ENCODE assay signal across 25 cellular contexts in genomic region chr15:48802257-48802656, GRCh38. TPM values are rescaled to one million over a fixed set of nuclear protein-coding genes. Genes with fewer than 3 reads are reported as not detected.
DNase-seq lines count a peak whose midpoint lies in the region; ATAC-seq, FAIRE-seq and TF ChIP-seq lines count a peak whose summit lies in the region.
"Had no signal": no experiment of that assay in that cellular context is flagged by ENCODE, and none has a peak within 500 bp of the region (broad histone marks: within the 10 kb centered on the region; RNA-seq: fewer than 3 reads in every experiment).

No MANE protein-coding gene starts in this region.

- no peak for TF ChIP-seq RAD21 in HepG2 (CRISPR knock-in tag; IDR thresholded peaks at IDR 0.05)

- no TSS peak for BruUV-seq in HepG2 (replicated peaks; lab: Mats Ljungman, UMichigan)

- no peak overlapping the region for H3K4me2 ChIP-seq in HepG2 (ENCODE audit: low read depth, low read length)
- peak overlapping the region; percentile 22 for H3K4me2 ChIP-seq in Loucy (ENCODE audit: low read depth, low read length, poor library complexity, severe bottlenecking)

- no peaks in the 10 kb centered on the region for H3F3A ChIP-seq in Loucy (ENCODE audit: low read depth)

- H3K4me3 Mint-ChIP-seq in HFFc6: no peak overlapping the region
- H3K4me3 Mint-ChIP-seq in activated T-helper 1 cell treated with anti-CD3 and anti-CD28 coated beads, Interleukin-12 subunit alpha, Interleukin-12 subunit beta, Interleukin-2, Interleukin-4 antibody, amounts not matched to agents 30 ng/mL and 10 ng/mL and 1 ng/mL, durations not matched to agents 14 hours and 24 hours and 36 hours: no peak overlapping the region
- H3K4me3 Mint-ChIP-seq: dendritic cell treated with granulocyte-macrophage colony-stimulating factor and Interleukin-4, amounts not matched to agents 40 ng/mL and 50 ng/mL, for 4 days had no signal

- no peak for FAIRE-seq in HepG2 (lab: Jason Lieb, UNC)
- FAIRE-seq: A204.1 had no signal

- peaks cover 1 to 14% of the 10 kb centered on the region in 2 experiments; a peak in 3 of 5 replicates for H3K36me3 ChIP-seq in HepG2 (replicated peaks in 1 of 2; ENCODE audit: control insufficient read depth in 1 of 2, insufficient read depth in 2 of 2, low read length in 2 of 2)
- no peaks in the 10 kb centered on the region for H3K36me3 ChIP-seq in right lobe of liver
- H3K36me3 ChIP-seq in Loucy (ENCODE audit: insufficient read depth, low read length): peaks cover 4% of the 10 kb centered on the region; the same call in 1 of the 2 replicates
- H3K36me3 ChIP-seq in esophagus muscularis mucosa: no peaks in the 10 kb centered on the region
- H3K36me3 ChIP-seq in stomach: no peaks in the 10 kb centered on the region
- H3K36me3 ChIP-seq: gastroesophageal sphincter, left lung, upper lobe of left lung, WERI-Rb-1 had no signal

- H3K4me1 ChIP-seq in HepG2 (ENCODE audit: insufficient read depth, low read length) (peaks cover 21% of the 10 kb centered on the region), right lobe of liver (peaks cover 0 to 11% (median 0%) of the 10 kb centered on the region in 4 donors), Loucy (ENCODE audit: insufficient read depth, low read length, poor library complexity, severe bottlenecking) (peaks cover 60% of the 10 kb centered on the region), esophagus muscularis mucosa (peaks cover 0 to 18% (median 15%) of the 10 kb centered on the region in 4 donors), stomach (peaks cover 0 to 7% (median 0%) of the 10 kb centered on the region in 4 donors)
- H3K4me1 ChIP-seq: psoas muscle had no signal

- no peaks in the 10 kb centered on the region for H3K9me2 ChIP-seq in Loucy (replicated peaks; ENCODE audit: low read depth, low read length)

- H3K36me3 Mint-ChIP-seq in HFFc6 (ENCODE audit: low read depth): peaks cover 11% of the 10 kb centered on the region; the same call in 1 of the 2 replicates
- H3K36me3 Mint-ChIP-seq in activated T-helper 1 cell treated with anti-CD3 and anti-CD28 coated beads, Interleukin-12 subunit alpha, Interleukin-12 subunit beta, Interleukin-2, Interleukin-4 antibody, amounts not matched to agents 30 ng/mL and 10 ng/mL and 1 ng/mL, durations not matched to agents 14 hours and 24 hours and 36 hours (ENCODE audit: low read depth): peaks cover 27% of the 10 kb centered on the region

- no peaks in the 10 kb centered on the region for H3K27me3 ChIP-seq in HepG2 (ENCODE audit: control insufficient read depth in 1 of 2, insufficient read depth in 2 of 2, low read length in 2 of 2)
- no peaks in the 10 kb centered on the region for H3K27me3 ChIP-seq in right lobe of liver
- no peaks in the 10 kb centered on the region for H3K27me3 ChIP-seq in Loucy (ENCODE audit: insufficient read depth, low read length, poor library complexity, severe bottlenecking)
- no peaks in the 10 kb centered on the region for H3K27me3 ChIP-seq in esophagus muscularis mucosa
- no peaks in the 10 kb centered on the region for H3K27me3 ChIP-seq in stomach
- H3K27me3 ChIP-seq: BE2C, gastroesophageal sphincter, left lung, neutrophil, upper lobe of left lung had no signal

- TF ChIP-seq POLR2A in HepG2 (IDR thresholded peaks at IDR 0.05; ENCODE audit: insufficient read depth in 1 of 2, low read depth in 2 of 2, low read length in 2 of 2) (no peak), right lobe of liver (IDR thresholded peaks at IDR 0.05) (no peak), esophagus muscularis mucosa (IDR thresholded peaks at IDR 0.05; ENCODE audit: low read depth) (no peak), stomach (IDR thresholded peaks at IDR 0.05) (no peak)

- H3K9me3 Mint-ChIP-seq in HFFc6: no peaks in the 10 kb centered on the region
- H3K9me3 Mint-ChIP-seq in activated T-helper 1 cell treated with anti-CD3 and anti-CD28 coated beads, Interleukin-12 subunit alpha, Interleukin-12 subunit beta, Interleukin-2, Interleukin-4 antibody, amounts not matched to agents 30 ng/mL and 10 ng/mL and 1 ng/mL, durations not matched to agents 14 hours and 24 hours and 36 hours: no peaks in the 10 kb centered on the region
- H3K9me3 Mint-ChIP-seq: activated naive CD4-positive, alpha-beta T cell treated with anti-CD3 and anti-CD28 coated beads, Interleukin-2, amount 50 U/mL, for 72 hours; dendritic cell treated with granulocyte-macrophage colony-stimulating factor and Interleukin-4, amounts not matched to agents 40 ng/mL and 50 ng/mL, for 4 days had no signal

- H2AFZ ChIP-seq in HepG2 (ENCODE audit: low read length): no peak overlapping the region
- H2AFZ ChIP-seq in Loucy (ENCODE audit: low read length): no peak overlapping the region

- POLR2A ChIA-PET in HepG2 (lab: Yijun Ruan, JAX): no interaction called here

- H3K27me3 Mint-ChIP-seq in HFFc6 (ENCODE audit: insufficient read depth): no peaks in the 10 kb centered on the region
- H3K27me3 Mint-ChIP-seq in activated T-helper 1 cell treated with anti-CD3 and anti-CD28 coated beads, Interleukin-12 subunit alpha, Interleukin-12 subunit beta, Interleukin-2, Interleukin-4 antibody, amounts not matched to agents 30 ng/mL and 10 ng/mL and 1 ng/mL, durations not matched to agents 14 hours and 24 hours and 36 hours (ENCODE audit: insufficient read depth): no peaks in the 10 kb centered on the region
- H3K27me3 Mint-ChIP-seq: dendritic cell treated with granulocyte-macrophage colony-stimulating factor and Interleukin-4, amounts not matched to agents 40 ng/mL and 50 ng/mL, for 4 days had no signal

- TF ChIP-seq EP300 in HepG2 (IDR thresholded peaks at IDR 0.05; ENCODE audit: low read depth in 2 of 2, low read length in 2 of 2) (no peak), HepG2 (CRISPR knock-in tag; IDR thresholded peaks at IDR 0.05; ENCODE audit: borderline replicate concordance) (no peak), esophagus muscularis mucosa (IDR thresholded peaks at IDR 0.05) (no peak), stomach (IDR thresholded peaks at IDR 0.05) (no peak)

- H3K9me3 ChIP-seq in HepG2 (ENCODE audit: low read length) (no peaks in the 10 kb centered on the region), right lobe of liver (no peaks in the 10 kb centered on the region), Loucy (ENCODE audit: insufficient read depth, low read depth, low read length) (no peaks in the 10 kb centered on the region), esophagus muscularis mucosa (no peaks in the 10 kb centered on the region), stomach (no peaks in the 10 kb centered on the region)
- H3K9me3 ChIP-seq: BE2C, gastroesophageal sphincter, left lung, neutrophil, psoas muscle, upper lobe of left lung had no signal

- H3K4me1 Mint-ChIP-seq in HFFc6 (ENCODE audit: low read depth): peaks cover 83% of the 10 kb centered on the region
- H3K4me1 Mint-ChIP-seq in activated T-helper 1 cell treated with anti-CD3 and anti-CD28 coated beads, Interleukin-12 subunit alpha, Interleukin-12 subunit beta, Interleukin-2, Interleukin-4 antibody, amounts not matched to agents 30 ng/mL and 10 ng/mL and 1 ng/mL, durations not matched to agents 14 hours and 24 hours and 36 hours (ENCODE audit: low read depth): peaks cover 67% of the 10 kb centered on the region

- no peak for DNase-seq in HepG2 (ENCODE audit: low spot score)
- DNase-seq in right lobe of liver: no peak
- no peak for DNase-seq in HFFc6
- no peak for DNase-seq in esophagus muscularis mucosa (ENCODE audit: extremely low spot score)
- no peak for DNase-seq in 8988T
- no peak for DNase-seq in stomach
- no peak for DNase-seq in activated T-helper 1 cell treated with anti-CD3 and anti-CD28 coated beads, Interleukin-12 subunit alpha, Interleukin-12 subunit beta, Interleukin-2, Interleukin-4 antibody, amounts not matched to agents 30 ng/mL and 10 ng/mL and 1 ng/mL, durations not matched to agents 14 hours and 24 hours and 36 hours (ENCODE audit: low spot score)
- DNase-seq: anterior cingulate cortex; BE2C; GDM1; hippocampal formation; Karpas-422; left lung; NCI-H1694 treated with DMSO at 0.1 percent for 48 hours; psoas muscle; stimulated activated CD4-positive, alpha-beta T cell treated with anti-CD3 and anti-CD28 coated beads, Interleukin-1b, Interleukin-23, amount 100 ng/mL, for 48 hours; substantia nigra; upper lobe of left lung had no signal

- H3K27ac ChIP-seq in HepG2 (ENCODE audit: extremely low read length, insufficient read depth, low read length) (no peak overlapping the region), right lobe of liver (no peak overlapping the region), esophagus muscularis mucosa (replicated peaks in 1 of 4) (no peak overlapping the region), stomach (no peak overlapping the region)
- H3K27ac ChIP-seq: left lung, neutrophil, psoas muscle, upper lobe of left lung, WERI-Rb-1 had no signal

- intact Hi-C loops in HepG2 (cut with micrococcal nuclease; ENCODE audit: unreplicated experiment): loop anchor here (5.0 to 10.0 kb wide), 2 partner anchors 157 to 445 kb away; partner anchors contain the start of gene FBN1
- intact Hi-C loops in right lobe of liver (cut with DNase I): no loop called here
- intact Hi-C loops in esophagus muscularis mucosa (cut with DNase I): loop anchor here (10.0 kb wide), 2 partner anchors 157 to 437 kb away; partner anchors contain the start of gene FBN1
- intact Hi-C loops in stomach (cut with DNase I; ENCODE audit: low total_unique reads): no loop called here
- intact Hi-C loops in activated T-helper 1 cell treated with anti-CD3 and anti-CD28 coated beads, Interleukin-12 subunit alpha, Interleukin-12 subunit beta, Interleukin-2, Interleukin-4 antibody, amounts not matched to agents 30 ng/mL and 10 ng/mL and 1 ng/mL, durations not matched to agents 14 hours and 24 hours and 36 hours (cut with micrococcal nuclease): no loop called here

- no peak overlapping the region for H3K4me3 ChIP-seq in HepG2 (replicated peaks in 1 of 3; ENCODE audit: insufficient read depth in 1 of 3, low read depth in 2 of 3, low read length in 3 of 3)
- H3K4me3 ChIP-seq in right lobe of liver: no peak overlapping the region
- no peak overlapping the region for H3K4me3 ChIP-seq in Loucy (ENCODE audit: low read length, poor library complexity, severe bottlenecking)
- H3K4me3 ChIP-seq in esophagus muscularis mucosa: no peak overlapping the region
- no peak overlapping the region for H3K4me3 ChIP-seq in stomach
- H3K4me3 ChIP-seq: gastroesophageal sphincter, left lung, psoas muscle, upper lobe of left lung had no signal

- H3K27ac Mint-ChIP-seq in HFFc6: peak overlapping the region; percentile 17; the same call in 1 of the 2 replicates
- no peak overlapping the region for H3K27ac Mint-ChIP-seq in activated T-helper 1 cell treated with anti-CD3 and anti-CD28 coated beads, Interleukin-12 subunit alpha, Interleukin-12 subunit beta, Interleukin-2, Interleukin-4 antibody, amounts not matched to agents 30 ng/mL and 10 ng/mL and 1 ng/mL, durations not matched to agents 14 hours and 24 hours and 36 hours
- H3K27ac Mint-ChIP-seq: activated naive CD4-positive, alpha-beta T cell treated with anti-CD3 and anti-CD28 coated beads, Interleukin-2, amount 50 U/mL, for 72 hours; dendritic cell treated with granulocyte-macrophage colony-stimulating factor and Interleukin-4, amounts not matched to agents 40 ng/mL and 50 ng/mL, for 4 days had no signal

- no peak for ATAC-seq in HepG2
- no peak for ATAC-seq in right lobe of liver
- ATAC-seq: gastroesophageal sphincter, psoas muscle had no signal

- CTCF ChIA-PET in HepG2 (lab: Yijun Ruan, JAX; ENCODE audit: low intra/inter-chr PET ratio, low total read pairs): no interaction called here

- 94% methylated on average over 3 of the region's 3 CpGs for WGBS in HepG2 (ENCODE audit: low lambda C conversion rate)
- 88% methylated on average over 3 of the region's 3 CpGs for WGBS in right lobe of liver (ENCODE audit: insufficient coverage, low coverage, low lambda C conversion rate, missing lambda C conversion rate)
- 93% methylated on average over 3 of the region's 3 CpGs for WGBS in esophagus muscularis mucosa
- 79 to 92% (median 82%) methylated on average over 3 of the region's 3 CpGs for WGBS in stomach, 5 donors

- H3K79me2 ChIP-seq in HepG2 (ENCODE audit: insufficient read depth, low read length) (peaks cover 23% of the 10 kb centered on the region), Loucy (ENCODE audit: insufficient read depth, low read length) (peaks cover 74% of the 10 kb centered on the region)

- H3K9ac ChIP-seq in HepG2 (ENCODE audit: insufficient read depth, low read depth, low read length) (no peak overlapping the region), Loucy (ENCODE audit: low read depth, low read length, poor library complexity, severe bottlenecking) (no peak overlapping the region)

- in situ Hi-C loops in HepG2 (cut with HindIII; ENCODE audit: extremely low pct_ligation_motif_present, low pct_unique_long_range_greater_than_20kb): no loop called here

- H4K20me1 ChIP-seq in HepG2 (ENCODE audit: insufficient read depth, low read length) (no peaks in the 10 kb centered on the region), Loucy (ENCODE audit: insufficient read depth, low read length, poor library complexity, severe bottlenecking) (peaks cover 15% of the 10 kb centered on the region)

- no peak for TF ChIP-seq CTCF in HepG2 (CRISPR knock-in tag; IDR thresholded peaks at IDR 0.05)
- no peak for TF ChIP-seq CTCF in right lobe of liver (IDR thresholded peaks at IDR 0.05)
- no peak for TF ChIP-seq CTCF in HFFc6 (IDR thresholded peaks at IDR 0.05)
- no peak for TF ChIP-seq CTCF in Loucy (conservative IDR thresholded peaks at IDR 0.05; ENCODE audit: low read length)
- no peak for TF ChIP-seq CTCF in esophagus muscularis mucosa (IDR thresholded peaks at IDR 0.05)
- no peak for TF ChIP-seq CTCF in stomach (IDR thresholded peaks at IDR 0.05)

RNA-seq across cellular contexts. Expression of gene CEP152, which starts 8.6 kb away (rescaled TPM):
- total RNA-seq in HepG2 (2016; rRNA removed; fragmentation: Illumina TruSeq; extraction: Trizol): 14.7 and 20.2 TPM in 2 replicates
- 1.2 and 1.9 TPM in 2 replicates for total RNA-seq in HepG2 (2016; cell fraction: cytosol; rRNA removed; fragmentation: Illumina TruSeq; extraction: Trizol; ENCODE audit: low read depth)
- total RNA-seq in HepG2 (2016; cell fraction: insoluble cytoplasmic fraction; rRNA removed; fragmentation: Illumina TruSeq; extraction: Trizol): 15.0 and 18.5 TPM in 2 replicates
- 2.5 and 2.8 TPM in 2 replicates for total RNA-seq in HepG2 (2016; cell fraction: membrane; rRNA removed; fragmentation: Illumina TruSeq; extraction: Trizol)
- total RNA-seq in HepG2 (2016; cell fraction: nucleus; rRNA removed; fragmentation: Illumina TruSeq; extraction: Trizol): 30.2 and 35.8 TPM in 2 replicates
- polyA plus RNA-seq in HepG2 (2011; rRNA removed): 0.82 and 1.3 TPM in 2 replicates
- polyA plus RNA-seq in HepG2 (2011; cell fraction: cytosol; rRNA removed): 0.62 and 0.77 TPM in 2 replicates
- 1.4 and 2.1 TPM in 2 replicates for polyA plus RNA-seq in HepG2 (2011; cell fraction: nucleus; rRNA removed)
- polyA plus RNA-seq in HepG2 (2012): 2.4 and 4.1 TPM in 2 replicates
- polyA plus RNA-seq in HepG2 (2016; cell fraction: cytosol; fragmentation: Illumina TruSeq; extraction: Trizol; ENCODE audit: low read depth): 0.10 and 0.26 TPM in 2 replicates
- polyA plus RNA-seq in HepG2 (2016; cell fraction: insoluble cytoplasmic fraction; fragmentation: Illumina TruSeq; extraction: Trizol; ENCODE audit: low read depth): 7.5 and 7.9 TPM in 2 replicates
- polyA plus RNA-seq in HepG2 (2016; cell fraction: membrane; fragmentation: Illumina TruSeq; extraction: Trizol; ENCODE audit: low read depth): 0.38 and 0.42 TPM in 2 replicates
- 13.1 and 14.4 TPM in 2 replicates for polyA plus RNA-seq in HepG2 (2016; cell fraction: nucleus; fragmentation: Illumina TruSeq; extraction: Trizol; ENCODE audit: insufficient read depth, low read depth)
- polyA minus RNA-seq in HepG2 (2011; rRNA and poly(A)+ RNA removed; ENCODE audit: low replicate concordance): 2.7 and 39.8 TPM in 2 replicates
- 1.8 and 2.5 TPM in 2 replicates for polyA minus RNA-seq in HepG2 (2011; cell fraction: cytosol; rRNA and poly(A)+ RNA removed)
- polyA minus RNA-seq in HepG2 (2011; cell fraction: nucleus; rRNA and poly(A)+ RNA removed): 17.9 and 54.2 TPM in 2 replicates
- total RNA-seq in right lobe of liver: 10 to 100 TPM in 1 of 6 experiments, 1 to 10 TPM in 4, under 1 TPM in 1; 0.93 to 40.3 (median 2.0) TPM
- 1 to 10 TPM; 3.4 to 7.5 (median 6.5) TPM for total RNA-seq in HFFc6 (2021; fragmentation: NEBNext Ultra II Directional; extraction: Animal tissue kit (Norgen Biotek cat#: 25700))
- 10 to 100 TPM in 1 of 4 donors, 1 to 10 TPM in 3; 2.7 to 10.1 (median 3.9) TPM for total RNA-seq in esophagus muscularis mucosa
- total RNA-seq in stomach: 10 to 100 TPM in 4 of 5 donors, 1 to 10 TPM in 1; 9.8 to 36.2 (median 10.6) TPM
- 1 to 10 TPM in 1 of 3 donors, under 1 TPM in 2; 0.61 to 1.8 (median 0.62) TPM for polyA plus RNA-seq in stomach
- 27.3 and 28.0 TPM in 2 replicates for total RNA-seq in activated T-helper 1 cell treated with anti-CD3 and anti-CD28 coated beads, Interleukin-12 subunit alpha, Interleukin-12 subunit beta, Interleukin-2, Interleukin-4 antibody, amounts not matched to agents 30 ng/mL and 10 ng/mL and 1 ng/mL, durations not matched to agents 14 hours and 24 hours and 36 hours

Comparison
In these comparisons a context has a peak if more than half of its experiments do, and no peak if none do; other contexts are left out.
1. intact Hi-C loops: an anchor here in HepG2 (5.0 to 10.0 kb wide) and esophagus muscularis mucosa (10.0 kb wide); none called in right lobe of liver, stomach and activated T-helper 1 cell treated with anti-CD3 and anti-CD28 coated beads, Interleukin-12 subunit alpha, Interleukin-12 subunit beta, Interleukin-2, Interleukin-4 antibody, amounts not matched to agents 30 ng/mL and 10 ng/mL and 1 ng/mL, durations not matched to agents 14 hours and 24 hours and 36 hours.